1 cellular context compared by ENCODE assay signal in genomic region chr16:30358990-30359870, GRCh38.
TF ChIP-seq lines count a peak whose summit lies in the region.

No MANE protein-coding gene starts in this region.

TF ChIP-seq in HepG2, 621 proteins besides CTCF, POLR2A, EP300 and RAD21:
- TF ChIP-seq AGO1 (IDR thresholded peaks at IDR 0.05; ENCODE audit: low read depth, low read length, poor library complexity, severe bottlenecking): peak; percentile 41
- peak; percentile 85 for TF ChIP-seq AGO2 (optimal IDR thresholded peaks at IDR 0.05; ENCODE audit: low read depth, low read length)
- peak; percentile 56 for TF ChIP-seq RBFOX2 (IDR thresholded peaks at IDR 0.05; ENCODE audit: low read depth, low read length)
- TF ChIP-seq SNAPC2 (CRISPR knock-in tag; IDR thresholded peaks at IDR 0.05): no peak
TF ChIP-seq in HepG2: peak in this region for 3.
